ENCODE assay signal across 12 cellular contexts in genomic region chr1:12486401-12487005, GRCh38.
DNase-seq lines count a peak whose midpoint lies in the region; TF ChIP-seq lines count a peak whose summit lies in the region.
"Had no signal": no experiment of that assay in that cellular context is flagged by ENCODE, and none has a peak within 500 bp of the region (broad histone marks: within the 10 kb centered on the region; RNA-seq: fewer than 3 reads in every experiment).

No MANE protein-coding gene starts in this region.

- no peaks in the 10 kb centered on the region for H3K27me3 Mint-ChIP-seq in osteocyte (ENCODE audit: unreplicated experiment)
- H3K27me3 Mint-ChIP-seq: effector memory CD8-positive, alpha-beta T cell had no signal

- no peak for TF ChIP-seq CTCF in osteocyte (IDR thresholded peaks at IDR 0.05)

- DNase-seq in SJSA1 (ENCODE audit: low read depth in 1 of 2, low spot score in 2 of 2) (peak; percentile 78 to 83), glomerular visceral epithelial cell (ENCODE audit: extremely low spot score) (peak; percentile 69), osteocyte (ENCODE audit: extremely low spot score, unreplicated experiment) (no peak), NCI-H446 treated with DMSO at 0.1 percent for 48 hours (lab: John Stamatoyannopoulos, UW) (no peak), NCI-H2029 treated with DMSO at 0.1 percent for 48 hours (lab: John Stamatoyannopoulos, UW) (no peak), posterior cingulate gyrus (no peak), occipital lobe (lab: John Stamatoyannopoulos, UW) (no peak)
- DNase-seq: activated effector memory CD4-positive, alpha-beta T cell treated with Interleukin-2 at 50 U/mL for 16 hours; effector memory CD8-positive, alpha-beta T cell; immature natural killer cell; NCI-H1417 treated with DMSO at 0.1 percent for 48 hours had no signal

- H3K9me3 ChIP-seq in BLaER1 = no peaks in the 10 kb centered on the region
- no peaks in the 10 kb centered on the region for H3K9me3 ChIP-seq in SJSA1 (replicated peaks)

- H3K9me3 Mint-ChIP-seq in osteocyte (ENCODE audit: unreplicated experiment) = no peaks in the 10 kb centered on the region
- H3K9me3 Mint-ChIP-seq: effector memory CD8-positive, alpha-beta T cell; immature natural killer cell had no signal

- peak overlapping the region; percentile 71 for H3K4me2 ChIP-seq in BLaER1

- intact Hi-C loops in posterior cingulate gyrus (cut with DNase I) = no loop called here

- H4K20me1 ChIP-seq in BLaER1 = no peaks in the 10 kb centered on the region

- H3K4me3 ChIP-seq in BLaER1 (no peak overlapping the region), SJSA1 (no peak overlapping the region)

- peaks cover 34% of the 10 kb centered on the region for H3K4me1 Mint-ChIP-seq in osteocyte (ENCODE audit: unreplicated experiment)

- peak overlapping the region; percentile 27 for H3K4me3 Mint-ChIP-seq in osteocyte (ENCODE audit: unreplicated experiment)
- H3K4me3 Mint-ChIP-seq: effector memory CD8-positive, alpha-beta T cell; immature natural killer cell had no signal

- H3K4me1 ChIP-seq in BLaER1 (peaks cover 39% of the 10 kb centered on the region), SJSA1 (replicated peaks) (peaks cover 44% of the 10 kb centered on the region)

- H3K36me3 ChIP-seq in BLaER1 (peaks cover 22% of the 10 kb centered on the region; the same call in 1 of the 2 replicates), SJSA1 (no peaks in the 10 kb centered on the region)

- H3K27me3 ChIP-seq in BLaER1 (no peaks in the 10 kb centered on the region), SJSA1 (replicated peaks) (no peaks in the 10 kb centered on the region)

- no peak overlapping the region for H3K9ac ChIP-seq in BLaER1

- H3K27ac Mint-ChIP-seq in osteocyte (ENCODE audit: unreplicated experiment) = peak overlapping the region; percentile 67

- 0 out of 2 replicates have a peak overlapping the region, but pooled peaks have one; percentile 8 for H3K27ac ChIP-seq in BLaER1
- peak overlapping the region; percentile 57 for H3K27ac ChIP-seq in SJSA1

- peaks cover 6% of the 10 kb centered on the region for H3K36me3 Mint-ChIP-seq in osteocyte (ENCODE audit: unreplicated experiment)

Comparison
In these comparisons a context has a peak if more than half of its experiments do, and no peak if none do; other contexts are left out.
1. DNase-seq: peak in SJSA1 (2 of 2) and glomerular visceral epithelial cell (single experiment); none in osteocyte (single experiment), NCI-H446 treated with DMSO at 0.1 percent for 48 hours (single experiment), NCI-H2029 treated with DMSO at 0.1 percent for 48 hours (single experiment), posterior cingulate gyrus (0 of 10) and occipital lobe (single experiment).